8 cellular contexts compared by ENCODE assay signal in genomic region chr19:15672580-15673175, GRCh38. TPM values are rescaled to one million over a fixed set of nuclear protein-coding genes. Genes with fewer than 3 reads are reported as not detected.
DNase-seq lines count a peak whose midpoint lies in the region; ATAC-seq, FAIRE-seq and TF ChIP-seq lines count a peak whose summit lies in the region.

TSS of gene CYP4F12 (plus strand) at chr19:15673087. CDS start at chr19:15673530, 443 bp downstream.

- TF ChIP-seq CTCF in activated CD8-positive, alpha-beta T cell treated with anti-CD3 and anti-CD28 coated beads for 36 hours (IDR thresholded peaks at IDR 0.05): no peak
- TF ChIP-seq CTCF in keratinocyte (optimal IDR thresholded peaks at IDR 0.05 in 1 of 3, IDR thresholded peaks at IDR 0.05 in 1 of 3, conservative IDR thresholded peaks at IDR 0.05 in 1 of 3; ENCODE audit: extremely low read depth in 1 of 3, insufficient read depth in 2 of 3, low read length in 3 of 3) (no peak), suprapubic skin (IDR thresholded peaks at IDR 0.05) (no peak)

- no peaks in the 10 kb centered on the region for H3K9me1 ChIP-seq in keratinocyte (ENCODE audit: control insufficient read depth, extremely low read depth, insufficient read depth, low read length)

- ATAC-seq in activated CD8-positive, alpha-beta T cell treated with anti-CD3 and anti-CD28 coated beads for 36 hours: peak; percentile 58
- ATAC-seq in HG03469 (IDR thresholded peaks at IDR 0.05; ENCODE audit: unreplicated experiment): no peak

- H3K4me3 ChIP-seq in keratinocyte (ENCODE audit: control insufficient read depth in 2 of 3, extremely low read depth in 1 of 3, insufficient read depth in 2 of 3, low read depth in 1 of 3, low read length in 3 of 3) (no peak within 1 kb of the TSS), suprapubic skin (peak within 1 kb of the TSS; percentile 32)

- H3K79me2 ChIP-seq in keratinocyte (ENCODE audit: control insufficient read depth, insufficient read depth, low read length): no peaks in the 10 kb centered on the region

- WGBS in suprapubic skin: 15% methylated on average over 6 of the region's 6 CpGs

- H3K27ac ChIP-seq in keratinocyte (ENCODE audit: control insufficient read depth, insufficient read depth, low read length): no peak within 1 kb of the TSS
- H3K27ac ChIP-seq in suprapubic skin: peak within 1 kb of the TSS; percentile 1

- H3K36me3 Mint-ChIP-seq in activated CD8-positive, alpha-beta T cell treated with anti-CD3 and anti-CD28 coated beads for 36 hours (ENCODE audit: low read depth): no peaks in the 10 kb centered on the region

- TF ChIP-seq POLR2A in suprapubic skin (IDR thresholded peaks at IDR 0.05): no peak

- peak; percentile 89 for FAIRE-seq in keratinocyte (lab: Jason Lieb, UNC)

- H3K36me3 ChIP-seq in keratinocyte (ENCODE audit: control insufficient read depth in 2 of 2, extremely low read depth in 1 of 2, insufficient read depth in 2 of 2, low read length in 2 of 2) (no peaks in the 10 kb centered on the region), suprapubic skin (no peaks in the 10 kb centered on the region)

- H3K9ac ChIP-seq in keratinocyte (ENCODE audit: control insufficient read depth, extremely low read depth, insufficient read depth, low read length): no peak within 1 kb of the TSS

- no peaks in the 10 kb centered on the region for H3K27me3 Mint-ChIP-seq in activated CD8-positive, alpha-beta T cell treated with anti-CD3 and anti-CD28 coated beads for 36 hours

- TF ChIP-seq EP300 in suprapubic skin (IDR thresholded peaks at IDR 0.05): no peak

- dilution Hi-C loops in keratinocyte (cut with MboI; ENCODE audit: extremely low pct_ligation_motif_present, low sequenced_read_pairs): no loop called here

- POLR2A ChIA-PET in activated CD8-positive, alpha-beta T cell treated with anti-CD3 and anti-CD28 coated beads for 36 hours (lab: Charles Lee): interaction anchor here (1.0 kb wide), 1 partner anchor 24 kb away, joined by 3 read pairs; no protein-coding TSS in a partner anchor

- H3K27ac Mint-ChIP-seq in activated CD8-positive, alpha-beta T cell treated with anti-CD3 and anti-CD28 coated beads for 36 hours: no peak within 1 kb of the TSS

- H3K9me3 Mint-ChIP-seq in activated CD8-positive, alpha-beta T cell treated with anti-CD3 and anti-CD28 coated beads for 36 hours: no peaks in the 10 kb centered on the region

- no peak within 1 kb of the TSS for H2AFZ ChIP-seq in keratinocyte (ENCODE audit: control insufficient read depth, low read length)

- no peaks in the 10 kb centered on the region for H4K20me1 ChIP-seq in keratinocyte (ENCODE audit: control insufficient read depth, extremely low read depth, insufficient read depth, low read length)

- no peak within 1 kb of the TSS for H3K4me2 ChIP-seq in keratinocyte (ENCODE audit: control insufficient read depth, extremely low read depth, insufficient read depth, low read depth, low read length)

- CTCF ChIA-PET in activated CD8-positive, alpha-beta T cell treated with anti-CD3 and anti-CD28 coated beads for 36 hours (lab: Charles Lee): no interaction called here

- peaks cover 4% of the 10 kb centered on the region for H3K27me3 ChIP-seq in keratinocyte (ENCODE audit: control insufficient read depth, extremely low read depth, insufficient read depth, low read length)
- H3K27me3 ChIP-seq in suprapubic skin: no peaks in the 10 kb centered on the region

- peak; percentile 1 to 28 for DNase-seq in SHP77 (lab: John Stamatoyannopoulos, UW)
- DNase-seq in SHP77 treated with DMSO at 0.1 percent for 48 hours (lab: John Stamatoyannopoulos, UW): no peak
- DNase-seq in activated CD8-positive, alpha-beta T cell treated with anti-CD3 and anti-CD28 coated beads for 36 hours: peak; percentile 35
- DNase-seq in keratinocyte (ENCODE audit: low read depth, low spot score): no peak
- DNase-seq in suprapubic skin (ENCODE audit: low spot score in 2 of 2): peak; percentile 85 to 91
- DNase-seq in pons (ENCODE audit: low spot score): no peak
- DNase-seq in glomerular visceral epithelial cell (ENCODE audit: extremely low spot score): no peak

- H3K4me1 Mint-ChIP-seq in activated CD8-positive, alpha-beta T cell treated with anti-CD3 and anti-CD28 coated beads for 36 hours (ENCODE audit: low read depth): peaks cover 18% of the 10 kb centered on the region

- no peak within 1 kb of the TSS for H3K4me3 Mint-ChIP-seq in activated CD8-positive, alpha-beta T cell treated with anti-CD3 and anti-CD28 coated beads for 36 hours

- H3K4me1 ChIP-seq in keratinocyte (ENCODE audit: control insufficient read depth, extremely low read depth, insufficient read depth, low read length) (no peaks in the 10 kb centered on the region), suprapubic skin (peaks cover 32% of the 10 kb centered on the region)

- intact Hi-C loops in activated CD8-positive, alpha-beta T cell treated with anti-CD3 and anti-CD28 coated beads for 36 hours (cut with micrococcal nuclease): no loop called here

- no peaks in the 10 kb centered on the region for H3K9me3 ChIP-seq in keratinocyte (ENCODE audit: control insufficient read depth, low read depth, low read length)
- H3K9me3 ChIP-seq in suprapubic skin: no peaks in the 10 kb centered on the region

RNA-seq across cellular contexts. Expression of gene CYP4F12, which starts in this region (rescaled TPM):
- total RNA-seq in activated CD8-positive, alpha-beta T cell treated with anti-CD3 and anti-CD28 coated beads for 36 hours: not detected
- polyA plus RNA-seq in keratinocyte: 0.85 to 2.0 TPM (median 1.9 TPM) in 3 replicates
- 1.7 TPM for polyA plus RNA-seq in keratinocyte (2011; ENCODE audit: low read depth)
- 0.21 and 0.29 TPM in 2 replicates for polyA plus RNA-seq in keratinocyte (2011; cell fraction: cytosol; rRNA removed)
- polyA plus RNA-seq in keratinocyte (2011; cell fraction: nucleus; rRNA removed): 1.9 and 3.7 TPM in 2 replicates
- polyA plus RNA-seq in keratinocyte (2012; ENCODE audit: low replicate concordance): 0.53 and 3.9 TPM in 2 replicates
- 1.8 to 4.1 TPM (median 1.9 TPM) in 3 replicates for polyA minus RNA-seq in keratinocyte
- polyA minus RNA-seq in keratinocyte (2011; cell fraction: cytosol; rRNA and poly(A)+ RNA removed): not detected
- polyA minus RNA-seq in keratinocyte (2011; cell fraction: nucleus; rRNA and poly(A)+ RNA removed): 0.70 and 1.6 TPM in 2 replicates
- 100 to 1,000 TPM in 1 of 4 donors, 10 to 100 TPM in 3; 63.3 to 233 (median 84.3) TPM for total RNA-seq in suprapubic skin

Comparison
In these comparisons a context has a peak if more than half of its experiments do, and no peak if none do; other contexts are left out.
1. RNA of gene CYP4F12 (total RNA-seq): 63.3 to 233 TPM in suprapubic skin; not detected in activated CD8-positive, alpha-beta T cell treated with anti-CD3 and anti-CD28 coated beads for 36 hours; every median in the first group is over 10 times any median in the second.
2. DNase-seq: peak in SHP77 (2 of 2) and suprapubic skin (2 of 2); none in SHP77 treated with DMSO at 0.1 percent for 48 hours (single experiment), keratinocyte (single experiment), pons (single experiment) and glomerular visceral epithelial cell (single experiment).
3. Peak in DNase-seq and ATAC-seq in activated CD8-positive, alpha-beta T cell treated with anti-CD3 and anti-CD28 coated beads for 36 hours; RNA of the gene not detected or under 1 TPM.